In the genomic region with DNA sequence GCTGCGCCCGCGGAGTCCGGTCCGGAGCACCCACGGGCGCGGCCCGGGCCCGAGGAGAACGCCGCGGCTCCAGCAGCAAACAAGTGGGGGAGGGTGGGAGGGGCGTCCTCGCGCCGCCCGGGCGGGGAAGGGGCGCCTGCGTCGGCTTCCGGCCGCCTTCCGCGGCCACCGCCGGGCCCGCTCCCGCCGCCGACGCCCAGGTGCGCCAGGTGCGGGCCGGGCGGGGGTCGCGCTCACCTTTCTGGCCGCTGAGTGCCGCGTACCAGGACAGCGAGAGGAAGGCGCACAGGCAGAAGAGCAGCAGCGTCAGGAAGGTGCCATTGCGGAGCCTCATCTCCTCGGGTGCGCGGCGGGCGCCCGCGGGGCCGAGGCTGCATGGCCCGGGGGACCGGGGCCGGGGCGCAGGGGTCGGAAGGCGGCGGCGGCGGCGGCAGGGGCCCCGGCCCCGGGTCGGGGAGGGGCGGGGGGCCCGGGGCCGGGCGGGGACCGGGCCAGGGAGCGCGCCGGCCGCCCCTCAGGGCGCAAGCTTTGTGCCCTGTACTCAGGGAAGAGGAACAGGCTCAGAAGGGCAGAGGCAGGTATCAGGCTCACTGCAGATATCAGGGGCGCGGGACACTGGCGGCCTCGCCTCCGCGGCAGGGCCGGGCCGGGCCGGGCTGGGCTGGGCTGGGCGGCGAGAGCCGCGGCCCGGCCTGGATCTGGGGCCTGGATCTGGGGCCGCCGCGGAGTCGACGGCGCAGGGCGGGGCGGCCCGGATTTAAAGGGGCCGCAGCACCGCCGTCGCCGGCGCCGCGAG, we compare ENCODE assay signal across 8 cellular contexts. TPM values are rescaled to one million over a fixed set of nuclear protein-coding genes. Genes with fewer than 3 reads are reported as not detected.
DNase-seq lines count a peak whose midpoint lies in the region; ATAC-seq and TF ChIP-seq lines count a peak whose summit lies in the region.

MGAT4B (minus strand) TSS at position 617 of the 796 bp plus-strand sequence; CDS start at position 334, 283 bp downstream.

- WGBS in trophoblast cell (ENCODE audit: extremely low coverage, insufficient coverage, insufficient read length) = no CpG with 5 or more reads among the region's 108 CpGs

- peaks cover 15% of the 10 kb centered on the region for H3K79me1 ChIP-seq in trophoblast cell (ENCODE audit: low read length)

- peak within 1 kb of the TSS; percentile 99 for H2BK5ac ChIP-seq in trophoblast cell (ENCODE audit: low read depth, low read length, poor library complexity)

- peak within 1 kb of the TSS; percentile 94 for H3K9ac ChIP-seq in trophoblast cell (ENCODE audit: low read length)

- peak within 1 kb of the TSS; percentile 99 for H2AK5ac ChIP-seq in trophoblast cell (ENCODE audit: low read length)

- H3K27ac ChIP-seq in angular gyrus (ENCODE audit: low read depth, low read length) (peak within 1 kb of the TSS; percentile 73), left ventricle myocardium inferior (replicated peaks) (peak within 1 kb of the TSS; percentile 95), trophoblast cell (ENCODE audit: low read depth, low read length) (peak within 1 kb of the TSS; percentile 89)

- H3K4ac ChIP-seq in trophoblast cell (ENCODE audit: low read depth, low read length) = peak within 1 kb of the TSS; percentile 99

- H3K4me1 ChIP-seq in left ventricle myocardium inferior (peaks cover 58% of the 10 kb centered on the region), trophoblast cell (ENCODE audit: control insufficient read depth in 1 of 2, insufficient read depth in 2 of 2, low read length in 2 of 2) (peaks cover 13 to 19% of the 10 kb centered on the region in 2 experiments)

- DNase-seq in G401 (ENCODE audit: low spot score) (peak; percentile 79), HuH-7.5 (ENCODE audit: low spot score) (peak; percentile 95), SK-N-DZ (ENCODE audit: low spot score) (peak; percentile 57), left ventricle myocardium inferior (peak; percentile 80), trophoblast cell (peak; percentile 60 to 79), COLO829 (ENCODE audit: low spot score) (no peak)

- H3K36me3 ChIP-seq in left ventricle myocardium inferior = peaks cover under 1% of the 10 kb centered on the region
- H3K36me3 ChIP-seq in trophoblast cell (ENCODE audit: control insufficient read depth in 1 of 2, insufficient read depth in 2 of 2, low read length in 2 of 2) = peaks cover 15 to 18% of the 10 kb centered on the region in 2 experiments

- peak within 1 kb of the TSS; percentile 96 for H2AFZ ChIP-seq in trophoblast cell (ENCODE audit: insufficient read depth, low read length, poor library complexity)

- no peak for TF ChIP-seq CTCF in left ventricle myocardium inferior (IDR thresholded peaks at IDR 0.05; ENCODE audit: borderline replicate concordance)

- peak within 1 kb of the TSS; percentile 100 for H4K12ac ChIP-seq in trophoblast cell (ENCODE audit: low read depth, low read length)

- H3K79me2 ChIP-seq in trophoblast cell (ENCODE audit: control insufficient read depth, insufficient read depth, low read length, poor library complexity) = peaks cover 19% of the 10 kb centered on the region

- peak within 1 kb of the TSS; percentile 97 for H2BK120ac ChIP-seq in trophoblast cell (ENCODE audit: insufficient read depth, low read length, poor library complexity)

- H3K14ac ChIP-seq in trophoblast cell (ENCODE audit: low read length) = peak within 1 kb of the TSS; percentile 99

- H3K18ac ChIP-seq in trophoblast cell (ENCODE audit: low read length) = peak within 1 kb of the TSS; percentile 100

- peak within 1 kb of the TSS; percentile 97 for H4K91ac ChIP-seq in trophoblast cell (ENCODE audit: low read depth, low read length)

- peak within 1 kb of the TSS; percentile 42 for H2BK12ac ChIP-seq in trophoblast cell (ENCODE audit: low read length)

- peak; percentile 65 for ATAC-seq in GM21619 (IDR thresholded peaks at IDR 0.05; ENCODE audit: unreplicated experiment)

- peak within 1 kb of the TSS; percentile 99 for H4K8ac ChIP-seq in trophoblast cell (ENCODE audit: low read depth, low read length)

- H3K27me3 ChIP-seq in left ventricle myocardium inferior (ENCODE audit: low read depth) (no peaks in the 10 kb centered on the region), trophoblast cell (ENCODE audit: insufficient read depth, low read length) (no peaks in the 10 kb centered on the region)

- H3K9me3 ChIP-seq in left ventricle myocardium inferior (replicated peaks) = no peaks in the 10 kb centered on the region
- no peaks in the 10 kb centered on the region for H3K9me3 ChIP-seq in trophoblast cell (ENCODE audit: insufficient read depth, low read depth, low read length)

- intact Hi-C loops in left ventricle myocardium inferior (cut with micrococcal nuclease) = no loop called here

- H3K4me3 ChIP-seq in left ventricle myocardium inferior = peak within 1 kb of the TSS; percentile 94
- H3K4me3 ChIP-seq in trophoblast cell (ENCODE audit: low read depth, low read length) = peak within 1 kb of the TSS; percentile 86

- in situ Hi-C loops in G401 (cut with HindIII; ENCODE audit: low sequenced_read_pairs) = no loop called here

- H3K4me2 ChIP-seq in trophoblast cell (ENCODE audit: low read length) = peak within 1 kb of the TSS; percentile 76

- no peak within 1 kb of the TSS for H3K23ac ChIP-seq in trophoblast cell (ENCODE audit: low read length)

RNA-seq across cellular contexts. Expression of gene MGAT4B, which starts in this region (rescaled TPM):
- total RNA-seq in G401 (2014; rRNA removed; shearing (Covaris generic)) = 122 and 128 TPM in 2 replicates
- polyA plus RNA-seq in SK-N-DZ (2014; cell fraction: cytosol; rRNA removed) = 112 and 113 TPM in 2 replicates
- 255 and 338 TPM in 2 replicates for polyA plus RNA-seq in SK-N-DZ (2014; cell fraction: nucleus; rRNA removed)
- 98.7 TPM for total RNA-seq in left ventricle myocardium inferior
- 113 and 116 TPM in 2 replicates for polyA plus RNA-seq in trophoblast cell (2013)
